ENCODE assay signal across 1 cellular context in the genomic region with DNA sequence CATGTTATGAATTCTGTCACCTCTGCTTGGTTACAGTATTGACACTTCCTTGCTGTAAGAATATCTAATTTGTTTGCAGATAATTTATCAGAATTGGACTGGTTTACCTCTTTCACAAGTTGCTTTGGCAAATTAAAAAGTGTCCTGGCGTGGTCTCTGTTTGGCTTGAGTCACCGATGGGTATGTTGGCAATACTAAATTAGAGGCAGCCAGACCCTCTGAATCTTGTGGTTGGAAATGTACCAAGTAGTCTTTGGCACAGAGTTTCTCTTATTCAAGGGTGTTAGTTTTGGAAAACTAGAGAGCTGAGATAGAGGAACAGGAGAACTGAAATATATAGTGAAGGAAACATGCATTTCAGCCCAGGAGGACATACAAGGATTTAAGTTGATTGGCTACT.
TF ChIP-seq lines count a peak whose summit lies in the region.

No MANE protein-coding gene starts in this region.

TF ChIP-seq in endothelial cell of umbilical vein, 7 proteins besides CTCF, POLR2A, EP300 and RAD21:
- TF ChIP-seq EZH2 (IDR thresholded peaks at IDR 0.05; ENCODE audit: borderline replicate concordance, low read depth, low read length, severe bottlenecking), result no peak
- TF ChIP-seq FOS (IDR thresholded peaks at IDR 0.05; ENCODE audit: borderline replicate concordance, insufficient read depth, low read length), result no peak
- no peak for TF ChIP-seq POLR2AphosphoS5 (IDR thresholded peaks at IDR 0.05; ENCODE audit: insufficient read depth, low read depth, low read length)
- TF ChIP-seq, protein P1, sequence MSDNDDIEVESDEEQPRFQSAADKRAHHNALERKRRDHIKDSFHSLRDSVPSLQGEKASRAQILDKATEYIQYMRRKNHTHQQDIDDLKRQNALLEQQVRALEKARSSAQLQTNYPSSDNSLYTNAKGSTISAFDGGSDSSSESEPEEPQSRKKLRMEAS (IDR thresholded peaks at IDR 0.05; ENCODE audit: insufficient read depth, insufficient read length), result no peak
- no peak for TF ChIP-seq JUN (IDR thresholded peaks at IDR 0.05; ENCODE audit: borderline replicate concordance, insufficient read depth, insufficient read length, low read depth)
- no peak for TF ChIP-seq MYC (IDR thresholded peaks at IDR 0.05; ENCODE audit: low read depth, low read length)
- TF ChIP-seq GATA2 (IDR thresholded peaks at IDR 0.05; ENCODE audit: insufficient read depth, insufficient read length, low read depth, low read length), result no peak
